17 cellular contexts compared by ENCODE assay signal in the genomic region with DNA sequence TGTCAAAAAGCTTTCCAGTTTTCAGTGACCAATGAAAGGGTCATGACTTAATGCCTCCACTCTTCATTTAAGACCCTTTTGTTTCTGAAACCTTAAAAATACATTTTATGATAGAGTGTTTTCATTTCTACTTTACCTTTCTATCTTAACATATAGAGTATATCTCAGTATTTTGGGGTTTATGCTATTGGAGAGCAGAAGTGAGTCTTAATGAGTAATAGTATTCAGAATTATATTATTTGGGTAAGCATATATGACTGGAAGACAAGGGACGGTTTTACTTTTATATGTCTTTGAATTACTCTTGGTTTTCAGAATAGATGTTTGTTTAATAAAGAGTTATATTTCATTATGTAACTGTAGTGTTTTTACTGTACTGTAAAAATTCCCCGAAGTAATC. TPM values are rescaled to one million over a fixed set of nuclear protein-coding genes. Genes with fewer than 3 reads are reported as not detected.
DNase-seq lines count a peak whose midpoint lies in the region; ATAC-seq, FAIRE-seq and TF ChIP-seq lines count a peak whose summit lies in the region.
"Had no signal": no experiment of that assay in that cellular context is flagged by ENCODE, and none has a peak within 500 bp of the region (broad histone marks: within the 10 kb centered on the region; RNA-seq: fewer than 3 reads in every experiment).

No MANE protein-coding gene starts in this region.

- DNase-seq in HCT116 (ENCODE audit: low read depth, low spot score) = no peak
- no peak for DNase-seq in RWPE2 (ENCODE audit: low spot score)
- no peak for DNase-seq in DMS114 treated with DMSO at 0.1 percent for 48 hours (lab: John Stamatoyannopoulos, UW; ENCODE audit: unreplicated experiment)
- no peak for DNase-seq in NAMALWA (ENCODE audit: low spot score)
- DNase-seq in Peyer's patch = no peak
- DNase-seq: BE2C, GDM1, H9, NCI-H1694 treated with DMSO at 0.1 percent for 48 hours, NCI-H2081 treated with DMSO at 0.1 percent for 48 hours, NCI-H526 had no signal

- no peak overlapping the region; the same call in 1 of the 2 replicates for H3K27ac ChIP-seq in HCT116 (ENCODE audit: low read depth, low read length)
- H3K27ac ChIP-seq in RWPE2 (ENCODE audit: poor library complexity, severe bottlenecking) = peak overlapping the region; percentile 30
- no peak overlapping the region for H3K27ac ChIP-seq in iPS-20b (ENCODE audit: low read length)
- H3K27ac ChIP-seq in Peyer's patch = no peak overlapping the region
- H3K27ac ChIP-seq: GM23248, HL-60 had no signal

- ATAC-seq in HCT116 = no peak; the same call in 1 of the 2 replicates
- ATAC-seq in RWPE2 (ENCODE audit: low read depth) = no peak
- ATAC-seq in HG02885 (IDR thresholded peaks at IDR 0.05; ENCODE audit: poor library complexity, unreplicated experiment) = no peak

- intact Hi-C loops in HCT116 (cut with micrococcal nuclease) = no loop called here

- TF ChIP-seq CTCF in HCT116 (IDR thresholded peaks at IDR 0.05 in 2 of 3, conservative IDR thresholded peaks at IDR 0.05 in 1 of 3; ENCODE audit: borderline replicate concordance in 1 of 3, insufficient read depth in 1 of 3, low read depth in 2 of 3, low read length in 2 of 3) = no peak
- no peak for TF ChIP-seq CTCF in RWPE2 (IDR thresholded peaks at IDR 0.05; ENCODE audit: poor library complexity, severe bottlenecking)
- no peak for TF ChIP-seq CTCF in Peyer's patch (IDR thresholded peaks at IDR 0.05)

- no peak overlapping the region for H2AFZ ChIP-seq in HCT116 (ENCODE audit: low read depth, low read length, poor library complexity, severe bottlenecking)
- H2AFZ ChIP-seq: GM23248 had no signal

- peak; percentile 62 for FAIRE-seq in A204.1 (lab: Jason Lieb, UNC)
- FAIRE-seq: GM18507 had no signal

- H3K4me3 ChIP-seq in HCT116 (replicated peaks in 1 of 2; ENCODE audit: low read depth in 1 of 2, low read length in 2 of 2) = no peak overlapping the region
- H3K4me3 ChIP-seq in RWPE2 (ENCODE audit: severe bottlenecking) = no peak overlapping the region
- no peak overlapping the region for H3K4me3 ChIP-seq in iPS-20b (ENCODE audit: low read length)
- H3K4me3 ChIP-seq in Peyer's patch = no peak overlapping the region
- H3K4me3 ChIP-seq: GM23248 had no signal

- H3K36me3 ChIP-seq in HCT116 (ENCODE audit: control insufficient read depth in 1 of 2, insufficient read depth in 2 of 2, low read length in 2 of 2) (peaks cover 7 to 17% of the 10 kb centered on the region in 2 experiments; a peak in 2 of 4 replicates), RWPE2 (ENCODE audit: low read depth) (peaks cover 40% of the 10 kb centered on the region), iPS-20b (ENCODE audit: insufficient read depth, low read depth, low read length) (peaks cover 27% of the 10 kb centered on the region), Peyer's patch (peaks cover 0 to 25% (median 0%) of the 10 kb centered on the region in 3 donors)

- H3K79me2 ChIP-seq in HCT116 (ENCODE audit: insufficient read depth, low read length) = peaks cover 84% of the 10 kb centered on the region

- H3K9ac ChIP-seq in HCT116 (ENCODE audit: low read length) (no peak overlapping the region), iPS-20b (ENCODE audit: low read depth, low read length) (0 out of 2 replicates have a peak overlapping the region, but pooled peaks have one; percentile 7)
- H3K9ac ChIP-seq: GM23248 had no signal

- no TSS peak for BruUV-seq in HCT116 (replicated peaks; lab: Mats Ljungman, UMichigan)

- H3K9me3 ChIP-seq in HCT116 (ENCODE audit: control insufficient read depth in 1 of 2, insufficient read depth in 1 of 2, low read depth in 1 of 2, low read length in 2 of 2) (no peaks in the 10 kb centered on the region), RWPE2 (ENCODE audit: severe bottlenecking) (no peaks in the 10 kb centered on the region), iPS-20b (ENCODE audit: insufficient read depth, low read depth, low read length) (no peaks in the 10 kb centered on the region), Peyer's patch (no peaks in the 10 kb centered on the region)
- H3K9me3 ChIP-seq: BE2C had no signal

- TF ChIP-seq RAD21 in HCT116 (IDR thresholded peaks at IDR 0.05; ENCODE audit: low read depth) = no peak

- no peaks in the 10 kb centered on the region for H3K9me2 ChIP-seq in HCT116 (ENCODE audit: insufficient read depth)

- H3K27me3 ChIP-seq in HCT116 (ENCODE audit: insufficient read depth, low read length) (no peaks in the 10 kb centered on the region), RWPE2 (ENCODE audit: insufficient read depth, poor library complexity, severe bottlenecking) (no peaks in the 10 kb centered on the region), iPS-20b (ENCODE audit: insufficient read depth, low read length) (no peaks in the 10 kb centered on the region), Peyer's patch (no peaks in the 10 kb centered on the region)
- H3K27me3 ChIP-seq: BE2C had no signal

- H3K4me1 ChIP-seq in HCT116 (ENCODE audit: control insufficient read depth in 1 of 2, insufficient read depth in 2 of 2, low read length in 2 of 2) = peaks cover 50 to 59% of the 10 kb centered on the region in 2 experiments
- peaks cover 46% of the 10 kb centered on the region for H3K4me1 ChIP-seq in RWPE2 (ENCODE audit: insufficient read depth, poor library complexity, severe bottlenecking)
- H3K4me1 ChIP-seq in iPS-20b (ENCODE audit: insufficient read depth, low read length) = peaks cover 24% of the 10 kb centered on the region
- H3K4me1 ChIP-seq in Peyer's patch = peaks cover 0 to 32% (median 3%) of the 10 kb centered on the region in 4 donors
- H3K4me1 ChIP-seq: BE2C had no signal

- peak overlapping the region; percentile 40 for H3K4me2 ChIP-seq in HCT116 (ENCODE audit: low read length)

- H4K20me1 ChIP-seq in HCT116 (ENCODE audit: insufficient read depth) = peaks cover 40% of the 10 kb centered on the region

- CTCF ChIA-PET in HCT116 (lab: Charles Lee) = no interaction called here

- RAD21 ChIA-PET in HCT116 (lab: Charles Lee; ENCODE audit: low non-redundant PET in 1 of 2, low total read pairs in 2 of 2, uncharacterized antibody in 2 of 2, unreplicated experiment in 2 of 2) = no interaction called here

- POLR2A ChIA-PET in HCT116 (lab: Charles Lee) = interaction anchor here (0.8 to 1.0 kb wide), 2 partner anchors 10 to 11 kb away, joined by 3 to 8 read pairs; a partner anchor contains a TSS

- no peak for TF ChIP-seq POLR2A in HCT116 (IDR thresholded peaks at IDR 0.05; ENCODE audit: borderline replicate concordance, extremely low read depth, insufficient read depth, insufficient read length)
- TF ChIP-seq POLR2A in Peyer's patch (IDR thresholded peaks at IDR 0.05) = no peak

TF ChIP-seq in HCT116, 20 proteins besides CTCF, POLR2A, EP300 and RAD21:
- TF ChIP-seq SP1 (IDR thresholded peaks at IDR 0.05; ENCODE audit: low read depth) = no peak
- no peak for TF ChIP-seq CBX3 (IDR thresholded peaks at IDR 0.05; ENCODE audit: low read depth)
- TF ChIP-seq, protein P1, sequence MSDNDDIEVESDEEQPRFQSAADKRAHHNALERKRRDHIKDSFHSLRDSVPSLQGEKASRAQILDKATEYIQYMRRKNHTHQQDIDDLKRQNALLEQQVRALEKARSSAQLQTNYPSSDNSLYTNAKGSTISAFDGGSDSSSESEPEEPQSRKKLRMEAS (IDR thresholded peaks at IDR 0.05) = no peak
- TF ChIP-seq EZH2 (IDR thresholded peaks at IDR 0.05) = no peak
- TF ChIP-seq TCF7L2 (IDR thresholded peaks at IDR 0.05; ENCODE audit: borderline replicate concordance, extremely low read depth, insufficient read depth, insufficient read length) = no peak
- TF ChIP-seq FOSL1 (IDR thresholded peaks at IDR 0.05; ENCODE audit: low read depth) = no peak
- no peak for TF ChIP-seq EZH2phosphoT487 (IDR thresholded peaks at IDR 0.05; ENCODE audit: borderline replicate concordance)

RNA-seq across cellular contexts. Expression of a gene that starts 10.8 kb away (rescaled TPM):
- 66.7 TPM for total RNA-seq in HCT116 (2021; ENCODE audit: unreplicated experiment)
- polyA plus RNA-seq in HCT116 (2012) = 10.3 and 10.6 TPM in 2 replicates
- total RNA-seq in Peyer's patch = 100 to 1,000 TPM; 113 to 123 (median 115) TPM
